In genomic region chr7:88791891-88792290, GRCh38 we compare ENCODE assay signal across 33 cellular contexts. TPM values are rescaled to one million over a fixed set of nuclear protein-coding genes. Genes with fewer than 3 reads are reported as not detected.
"Had no signal": no experiment of that assay in that cellular context is flagged by ENCODE, and none has a peak within 500 bp of the region (broad histone marks: within the 10 kb centered on the region; RNA-seq: fewer than 3 reads in every experiment).

No MANE protein-coding gene starts in this region.

- H3K36me3 Mint-ChIP-seq: activated CD8-positive, alpha-beta memory T cell treated with anti-CD3 and anti-CD28 coated beads, Interleukin-2, amount 10 ng/mL, durations not matched to agents 7 days and 5 days; activated naive CD4-positive, alpha-beta T cell treated with anti-CD3 and anti-CD28 coated beads, Interleukin-2, amount 10 ng/mL, durations not matched to agents 7 days and 5 days; activated naive CD8-positive, alpha-beta T cell; brain had no signal

- H3K4me3 ChIP-seq: SJCRH30, SK-N-MC had no signal

- DNase-seq: activated CD4-positive, alpha-beta memory T cell treated with anti-CD3 and anti-CD28 coated beads, Interleukin-2, amount 10 ng/mL, durations not matched to agents 7 days and 5 days; activated CD4-positive, alpha-beta T cell treated with anti-CD3 and anti-CD28 coated beads for 1 hour; activated CD4-positive, alpha-beta T cell treated with anti-CD3 and anti-CD28 coated beads for 48 hours; activated CD4-positive, CD25-positive, alpha-beta regulatory T cell; activated CD8-positive, alpha-beta memory T cell treated with anti-CD3 and anti-CD28 coated beads for 24 hours; activated CD8-positive, alpha-beta memory T cell treated with anti-CD3 and anti-CD28 coated beads, Interleukin-2, amount 10 ng/mL, durations not matched to agents 7 days and 5 days; activated CD8-positive, alpha-beta memory T cell treated with anti-CD3 and anti-CD28 coated beads, Interleukin-2, amount 50 U/mL, for 48 hours; activated effector memory CD4-positive, alpha-beta T cell treated with Interleukin-2 at 50 U/mL for 16 hours; activated naive CD4-positive, alpha-beta T cell treated with anti-CD3 and anti-CD28 coated beads, Interleukin-2, amount 10 ng/mL, durations not matched to agents 7 days and 5 days; activated naive CD8-positive, alpha-beta T cell treated with anti-CD3 and anti-CD28 coated beads, Interleukin-2, amount 50 U/mL, for 24 hours; activated T-cell treated with anti-CD3 and anti-CD28 coated beads, Interleukin-2, amount 50 U/mL, for 48 hours; anterior cingulate cortex; caudate nucleus; NCI-H1105; NCI-H1417 treated with DMSO at 0.1 percent for 48 hours; NCI-H1694; NCI-H1930; NCI-H2081 treated with DMSO at 0.1 percent for 48 hours; NCI-H345; NCI-H524 treated with DMSO at 0.1 percent for 48 hours; SHP77; SJCRH30; T1000; WERI-Rb-1 had no signal

- H3K9me3 Mint-ChIP-seq: activated CD4-positive, alpha-beta memory T cell treated with anti-CD3 and anti-CD28 coated beads, Interleukin-2, amount 10 ng/mL, durations not matched to agents 7 days and 5 days; activated naive CD4-positive, alpha-beta T cell treated with anti-CD3 and anti-CD28 coated beads, Interleukin-2, amount 10 ng/mL, durations not matched to agents 7 days and 5 days; activated naive CD8-positive, alpha-beta T cell treated with anti-CD3 and anti-CD28 coated beads, Interleukin-2, amount 50 U/mL, for 24 hours; brain had no signal

- H3K27ac Mint-ChIP-seq: activated CD4-positive, alpha-beta memory T cell treated with anti-CD3 and anti-CD28 coated beads, Interleukin-2, amount 10 ng/mL, durations not matched to agents 7 days and 5 days; activated CD8-positive, alpha-beta memory T cell treated with anti-CD3 and anti-CD28 coated beads, Interleukin-2, amount 10 ng/mL, durations not matched to agents 7 days and 5 days; activated naive CD4-positive, alpha-beta T cell treated with anti-CD3 and anti-CD28 coated beads, Interleukin-2, amount 10 ng/mL, durations not matched to agents 7 days and 5 days; activated naive CD8-positive, alpha-beta T cell; activated naive CD8-positive, alpha-beta T cell treated with anti-CD3 and anti-CD28 coated beads, Interleukin-2, amount 50 U/mL, for 24 hours; brain had no signal

- H3K27ac ChIP-seq: SJCRH30, SK-N-MC, WERI-Rb-1 had no signal

- H3K9me3 ChIP-seq: SJCRH30 had no signal

- H3K27me3 ChIP-seq: SJCRH30 had no signal

- H3K4me3 Mint-ChIP-seq: activated CD4-positive, alpha-beta memory T cell treated with anti-CD3 and anti-CD28 coated beads, Interleukin-2, amount 10 ng/mL, durations not matched to agents 7 days and 5 days; activated CD8-positive, alpha-beta memory T cell treated with anti-CD3 and anti-CD28 coated beads, Interleukin-2, amount 10 ng/mL, durations not matched to agents 7 days and 5 days; activated naive CD4-positive, alpha-beta T cell treated with anti-CD3 and anti-CD28 coated beads, Interleukin-2, amount 10 ng/mL, durations not matched to agents 7 days and 5 days; activated naive CD8-positive, alpha-beta T cell; activated naive CD8-positive, alpha-beta T cell treated with anti-CD3 and anti-CD28 coated beads, Interleukin-2, amount 50 U/mL, for 24 hours; brain had no signal

- H3K4me1 ChIP-seq: SJCRH30 had no signal

- H3K4me1 Mint-ChIP-seq: activated CD4-positive, alpha-beta memory T cell treated with anti-CD3 and anti-CD28 coated beads, Interleukin-2, amount 10 ng/mL, durations not matched to agents 7 days and 5 days; activated CD8-positive, alpha-beta memory T cell treated with anti-CD3 and anti-CD28 coated beads, Interleukin-2, amount 10 ng/mL, durations not matched to agents 7 days and 5 days; activated naive CD4-positive, alpha-beta T cell treated with anti-CD3 and anti-CD28 coated beads, Interleukin-2, amount 10 ng/mL, durations not matched to agents 7 days and 5 days; activated naive CD8-positive, alpha-beta T cell treated with anti-CD3 and anti-CD28 coated beads, Interleukin-2, amount 50 U/mL, for 24 hours; brain had no signal

- H3K27me3 Mint-ChIP-seq: activated CD4-positive, alpha-beta memory T cell treated with anti-CD3 and anti-CD28 coated beads, Interleukin-2, amount 10 ng/mL, durations not matched to agents 7 days and 5 days; activated CD8-positive, alpha-beta memory T cell treated with anti-CD3 and anti-CD28 coated beads, Interleukin-2, amount 10 ng/mL, durations not matched to agents 7 days and 5 days; activated naive CD8-positive, alpha-beta T cell treated with anti-CD3 and anti-CD28 coated beads, Interleukin-2, amount 50 U/mL, for 24 hours had no signal

- H3K36me3 ChIP-seq: SJCRH30, WERI-Rb-1 had no signal

RNA-seq across cellular contexts. Expression of gene TEX47, which starts 3.6 kb away (rescaled TPM):
- total RNA-seq: activated CD4-positive, alpha-beta memory T cell treated with anti-CD3 and anti-CD28 coated beads, Interleukin-2, amount 10 ng/mL, durations not matched to agents 7 days and 5 days; activated CD8-positive, alpha-beta memory T cell treated with anti-CD3 and anti-CD28 coated beads, Interleukin-2, amount 10 ng/mL, durations not matched to agents 7 days and 5 days; bronchial epithelial cell; M059J; NCI-H460; RPMI7951; SJCRH30; T-helper 1 cell treated with Interleukin-12 subunit alpha and Interleukin-12 subunit beta and Interleukin-4 antibody, amounts not matched to agents 30 ng/mL and 1 ng/mL, for 36 hours; T-helper 2 cell treated with Interferon-gamma antibody and Interleukin-4, amounts not matched to agents 100 ng/mL and 5 ng/mL, for 36 hours had no signal

RNA-seq across cellular contexts. Expression of gene ZNF804B, which starts 32.4 kb away (rescaled TPM):
- total RNA-seq: activated CD4-positive, alpha-beta memory T cell treated with anti-CD3 and anti-CD28 coated beads, Interleukin-2, amount 10 ng/mL, durations not matched to agents 7 days and 5 days; activated CD8-positive, alpha-beta memory T cell treated with anti-CD3 and anti-CD28 coated beads, Interleukin-2, amount 10 ng/mL, durations not matched to agents 7 days and 5 days; bronchial epithelial cell; M059J; NCI-H460; RPMI7951; T-helper 1 cell treated with Interleukin-12 subunit alpha and Interleukin-12 subunit beta and Interleukin-4 antibody, amounts not matched to agents 30 ng/mL and 1 ng/mL, for 36 hours; T-helper 2 cell treated with Interferon-gamma antibody and Interleukin-4, amounts not matched to agents 100 ng/mL and 5 ng/mL, for 36 hours had no signal
